In the genomic region with DNA sequence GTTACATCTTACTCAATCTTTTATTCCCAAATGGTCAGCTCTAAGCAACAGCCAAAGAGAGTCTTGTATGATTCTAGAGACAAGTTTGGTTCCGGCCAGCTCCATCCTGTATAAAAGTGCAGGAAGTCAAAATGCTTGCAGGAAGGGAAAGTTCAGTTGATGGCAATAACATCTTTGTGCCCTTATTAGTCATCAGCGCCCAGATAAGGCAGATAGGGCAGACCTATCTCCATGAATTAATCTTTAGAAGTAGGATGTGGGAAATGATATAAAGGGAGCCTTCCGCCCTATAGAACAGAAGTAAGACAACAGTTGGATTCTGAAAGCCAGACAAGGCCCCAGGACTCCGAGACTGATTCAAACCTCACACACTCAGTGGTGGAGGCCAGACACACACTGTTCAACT, we compare ENCODE assay signal across 17 cellular contexts. TPM values are rescaled to one million over a fixed set of nuclear protein-coding genes. Genes with fewer than 3 reads are reported as not detected.
DNase-seq lines count a peak whose midpoint lies in the region; ATAC-seq and TF ChIP-seq lines count a peak whose summit lies in the region.
"Had no signal": no experiment of that assay in that cellular context is flagged by ENCODE, and none has a peak within 500 bp of the region (broad histone marks: within the 10 kb centered on the region; RNA-seq: fewer than 3 reads in every experiment).

No MANE protein-coding gene starts in this region.

- H3K9me2 ChIP-seq in Loucy (replicated peaks; ENCODE audit: low read depth, low read length): no peaks in the 10 kb centered on the region

- peaks cover 9% of the 10 kb centered on the region for H3F3A ChIP-seq in Loucy (ENCODE audit: low read depth)

- no peaks in the 10 kb centered on the region for H4K20me1 ChIP-seq in Loucy (ENCODE audit: insufficient read depth, low read length, poor library complexity, severe bottlenecking)

- H3K27ac ChIP-seq in left lung (peak overlapping the region; percentile 28 to 57), trophoblast cell (ENCODE audit: low read depth, low read length) (no peak overlapping the region)
- H3K27ac ChIP-seq: HL-60 had no signal

- H3K79me1 ChIP-seq in trophoblast cell (ENCODE audit: low read length): no peaks in the 10 kb centered on the region

- H3K4me2 ChIP-seq in Loucy (ENCODE audit: low read depth, low read length, poor library complexity, severe bottlenecking) (peak overlapping the region; percentile 76), trophoblast cell (ENCODE audit: low read length) (no peak overlapping the region)

- no peak overlapping the region for H2BK5ac ChIP-seq in trophoblast cell (ENCODE audit: low read depth, low read length, poor library complexity)

- peak overlapping the region; percentile 63 for H3K4me3 ChIP-seq in Loucy (ENCODE audit: low read length, poor library complexity, severe bottlenecking)
- no peak overlapping the region for H3K4me3 ChIP-seq in left lung
- no peak overlapping the region for H3K4me3 ChIP-seq in trophoblast cell (ENCODE audit: low read depth, low read length)

- peak; percentile 10 for ATAC-seq in left lung
- ATAC-seq in GM19455 (IDR thresholded peaks at IDR 0.05; ENCODE audit: unreplicated experiment): no peak
- ATAC-seq: stimulated activated naive CD8-positive, alpha-beta T cell treated with anti-CD3 and anti-CD28 coated beads, Interleukin-15, amount 100 ng/mL, for 72 hours had no signal

- H3K4me1 ChIP-seq in Loucy (ENCODE audit: insufficient read depth, low read length, poor library complexity, severe bottlenecking) (peaks cover 60% of the 10 kb centered on the region), left lung (peaks cover 7 to 92% of the 10 kb centered on the region in 2 donors), trophoblast cell (ENCODE audit: control insufficient read depth in 1 of 2, insufficient read depth in 2 of 2, low read length in 2 of 2) (no peaks in the 10 kb centered on the region)

- no peak overlapping the region for H2BK12ac ChIP-seq in trophoblast cell (ENCODE audit: low read length)

- H4K8ac ChIP-seq in trophoblast cell (ENCODE audit: low read depth, low read length): no peak overlapping the region

- no peaks in the 10 kb centered on the region for H3K27me3 ChIP-seq in Loucy (ENCODE audit: insufficient read depth, low read length, poor library complexity, severe bottlenecking)
- H3K27me3 ChIP-seq in left lung: no peaks in the 10 kb centered on the region
- H3K27me3 ChIP-seq in trophoblast cell (ENCODE audit: insufficient read depth, low read length): no peaks in the 10 kb centered on the region

- H3K9ac ChIP-seq in Loucy (ENCODE audit: low read depth, low read length, poor library complexity, severe bottlenecking): peak overlapping the region; percentile 76
- no peak overlapping the region for H3K9ac ChIP-seq in trophoblast cell (ENCODE audit: low read length)

- H3K9me3 ChIP-seq in Loucy (ENCODE audit: insufficient read depth, low read depth, low read length) (no peaks in the 10 kb centered on the region), left lung (no peaks in the 10 kb centered on the region), trophoblast cell (ENCODE audit: insufficient read depth, low read depth, low read length) (no peaks in the 10 kb centered on the region)

- DNase-seq in A172 (ENCODE audit: low spot score) (peak; percentile 62), amniotic epithelial cell (ENCODE audit: low read depth) (peak; percentile 61), left lung (no peak), GM19240 (ENCODE audit: insufficient read length, low spot score) (no peak), trophoblast cell (no peak)
- no peak for DNase-seq in activated CD8-positive, alpha-beta memory T cell treated with anti-CD3 and anti-CD28 coated beads, Interleukin-2, amount 50 U/mL, for 48 hours
- DNase-seq: activated CD4-positive, alpha-beta T cell treated with anti-CD3 and anti-CD28 coated beads, Interleukin-2, amount 10 ng/mL, durations not matched to agents 24 days and 14 days; activated T-cell treated with anti-CD3 and anti-CD28 coated beads, Interleukin-2, amount 50 U/mL, for 4 hours; amygdala; islet precursor cell; KG1; NCI-H1105 treated with DMSO at 0.1 percent for 48 hours; occipital lobe; stimulated activated naive CD8-positive, alpha-beta T cell treated with anti-CD3 and anti-CD28 coated beads, Interleukin-15, amount 100 ng/mL, for 72 hours had no signal

- no peak overlapping the region for H4K91ac ChIP-seq in trophoblast cell (ENCODE audit: low read depth, low read length)

- no peak overlapping the region for H3K4ac ChIP-seq in trophoblast cell (ENCODE audit: low read depth, low read length)

- intact Hi-C loops in left lung (cut with DNase I): no loop called here

- no CpG with 5 or more reads among the region's 4 CpGs for WGBS in trophoblast cell (ENCODE audit: extremely low coverage, insufficient coverage, insufficient read length)

- H3K14ac ChIP-seq in trophoblast cell (ENCODE audit: low read length): no peak overlapping the region

- no peak overlapping the region for H3K23ac ChIP-seq in trophoblast cell (ENCODE audit: low read length)

- H4K12ac ChIP-seq in trophoblast cell (ENCODE audit: low read depth, low read length): no peak overlapping the region

- no peak overlapping the region for H3K18ac ChIP-seq in trophoblast cell (ENCODE audit: low read length)

- H3K79me2 ChIP-seq in Loucy (ENCODE audit: insufficient read depth, low read length) (peaks cover 43% of the 10 kb centered on the region), trophoblast cell (ENCODE audit: control insufficient read depth, insufficient read depth, low read length, poor library complexity) (no peaks in the 10 kb centered on the region)

- H3K36me3 ChIP-seq in Loucy (ENCODE audit: insufficient read depth, low read length): peaks cover 7% of the 10 kb centered on the region; the same call in 1 of the 2 replicates
- H3K36me3 ChIP-seq in left lung: peaks cover 0 to 37% of the 10 kb centered on the region in 2 donors
- H3K36me3 ChIP-seq in trophoblast cell (ENCODE audit: control insufficient read depth in 1 of 2, insufficient read depth in 2 of 2, low read length in 2 of 2): peaks cover 8 to 13% of the 10 kb centered on the region in 2 experiments

- TF ChIP-seq CTCF in Loucy (conservative IDR thresholded peaks at IDR 0.05; ENCODE audit: low read length) (no peak), left lung (IDR thresholded peaks at IDR 0.05) (no peak)

- no peak overlapping the region for H2AK5ac ChIP-seq in trophoblast cell (ENCODE audit: low read length)

- H2BK120ac ChIP-seq in trophoblast cell (ENCODE audit: insufficient read depth, low read length, poor library complexity): no peak overlapping the region

- peak overlapping the region; percentile 43; the same call in 1 of the 2 replicates for H2AFZ ChIP-seq in Loucy (ENCODE audit: low read length)
- H2AFZ ChIP-seq in trophoblast cell (ENCODE audit: insufficient read depth, low read length, poor library complexity): no peak overlapping the region

RNA-seq across cellular contexts. Expression of a gene that starts 6.4 kb away (rescaled TPM):
- total RNA-seq in A172 (2014; rRNA removed; shearing (Covaris generic)): 139 and 146 TPM in 2 replicates
- total RNA-seq in left lung: 100 to 1,000 TPM; 187 to 196 TPM
- 59.1 and 61.4 TPM in 2 replicates for polyA plus RNA-seq in trophoblast cell (2013)

Comparison
In these comparisons a context has a peak if more than half of its experiments do, and no peak if none do; other contexts are left out.
1. DNase-seq: peak in A172 (single experiment) and amniotic epithelial cell (single experiment); none in left lung (0 of 2), activated CD8-positive, alpha-beta memory T cell treated with anti-CD3 and anti-CD28 coated beads, Interleukin-2, amount 50 U/mL, for 48 hours (single experiment), GM19240 (single experiment) and trophoblast cell (0 of 2).